ENCODE assay signal across 27 cellular contexts in genomic region chrX:7062912-7063311, GRCh38.
"Had no signal": no experiment of that assay in that cellular context is flagged by ENCODE, and none has a peak within 500 bp of the region (broad histone marks: within the 10 kb centered on the region; RNA-seq: fewer than 3 reads in every experiment).

No MANE protein-coding gene starts in this region.

- H3K27me3 ChIP-seq: body of pancreas, heart left ventricle, neutrophil, ovary, stomach, thyroid gland, upper lobe of right lung had no signal

- DNase-seq: activated CD4-positive, alpha-beta T cell treated with anti-CD3 and anti-CD28 coated beads for 48 hours; activated CD4-positive, alpha-beta T cell treated with anti-CD3 and anti-CD28 coated beads, Interleukin-2, amount 50 U/mL, for 48 hours; activated CD8-positive, alpha-beta memory T cell treated with anti-CD3 and anti-CD28 coated beads for 24 hours; activated effector memory CD4-positive, alpha-beta T cell treated with Interleukin-2 at 50 U/mL for 16 hours; activated naive CD4-positive, alpha-beta T cell treated with Interleukin-2 at 50 U/mL for 16 hours; aorta; body of pancreas; dermis blood vessel endothelial cell; effector CD4-positive, alpha-beta T cell; heart left ventricle; hypothalamus; immature natural killer cell; lower lobe of right lung; mesendoderm; mucosa of descending colon; ovary; stimulated activated CD4-positive, alpha-beta T cell treated with anti-CD3 and anti-CD28 coated beads, Interleukin-2, amount 100 ng/mL, for 24 hours; stimulated activated naive B cell treated with anti-CD40 and anti-IgM and Interleukin-4, amounts not matched to agents 10 μg/mL and 1 μg/mL and 100 μg/mL, for 72 hours; stomach; T-helper 9 cell; thyroid gland; upper lobe of right lung; WERI-Rb-1 had no signal

- H3K27ac ChIP-seq: body of pancreas, epithelial cell of prostate, heart left ventricle, lower lobe of right lung, neutrophil, ovary, prostate gland, stomach, thyroid gland, upper lobe of right lung, WERI-Rb-1 had no signal

- H3K36me3 ChIP-seq: lower lobe of right lung, neutrophil, ovary, prostate gland, thyroid gland, upper lobe of right lung had no signal

- H3K4me2 ChIP-seq: smooth muscle cell had no signal

- H3K4me3 ChIP-seq: body of pancreas, heart left ventricle, lower lobe of right lung, mucosa of descending colon, ovary, prostate gland, smooth muscle cell, stomach, thyroid gland, upper lobe of right lung had no signal

- H3K9me3 ChIP-seq: body of pancreas, heart left ventricle, lower lobe of right lung, mucosa of descending colon, neutrophil, ovary, prostate gland, stomach, thyroid gland, upper lobe of right lung had no signal

- H3K4me1 ChIP-seq: body of pancreas, heart left ventricle, lower lobe of right lung, prostate gland, stomach, thyroid gland, upper lobe of right lung had no signal
